16 cellular contexts compared by ENCODE assay signal in genomic region chr7:50504646-50505546, GRCh38. TPM values are rescaled to one million over a fixed set of nuclear protein-coding genes. Genes with fewer than 3 reads are reported as not detected.
A peak's percentile ranks its signal among the peaks of the same experiment; 100 is the strongest.
DNase-seq lines count a peak whose midpoint lies in the region; ATAC-seq, FAIRE-seq and TF ChIP-seq lines count a peak whose summit lies in the region.
"Had no signal": no experiment of that assay in that cellular context is flagged by ENCODE, and none has a peak within 500 bp of the region (broad histone marks: within the 10 kb centered on the region; RNA-seq: fewer than 3 reads in every experiment).

No MANE protein-coding gene starts in this region.

- H3K4me2 ChIP-seq in K562 (ENCODE audit: insufficient read depth, low read length) = no peak overlapping the region

- H3K4me1 ChIP-seq in K562 (replicated peaks in 1 of 2; ENCODE audit: control insufficient read depth in 2 of 2, insufficient read depth in 2 of 2, low read length in 2 of 2) = peaks cover 0 to 6% of the 10 kb centered on the region in 2 experiments; a peak in 2 of 5 replicates
- H3K4me1 ChIP-seq in gastrocnemius medialis = peaks cover 73 to 77% of the 10 kb centered on the region in 2 donors
- H3K4me1 ChIP-seq: SJSA1 had no signal

- TF ChIP-seq POLR2A in K562 (conservative IDR thresholded peaks at IDR 0.05) = no peak
- peak in 1 of 2 donors; percentile 54 for TF ChIP-seq POLR2A in gastrocnemius medialis (IDR thresholded peaks at IDR 0.05)

- DNase-seq in K562 (ENCODE audit: extremely low read depth in 1 of 4, low spot score in 3 of 4) (no peak), iris pigment epithelial cell (ENCODE audit: low read depth) (peak; percentile 56), gastrocnemius medialis (peak; percentile 69 to 87), cerebellum (ENCODE audit: low spot score) (no peak), GM19240 (ENCODE audit: insufficient read length, low spot score) (no peak)
- DNase-seq in activated CD4-positive, alpha-beta T cell treated with anti-CD3 and anti-CD28 coated beads, Interleukin-2, amount 10 ng/mL, durations not matched to agents 24 days and 14 days = no peak
- DNase-seq: ACHN; CD8-positive, alpha-beta memory T cell; NCI-H1436; NCI-H2081; NCI-H524 had no signal

- no peak overlapping the region for H3K27ac Mint-ChIP-seq in activated CD4-positive, alpha-beta T cell treated with anti-CD3 and anti-CD28 coated beads, Interleukin-2, amount 10 ng/mL, durations not matched to agents 24 days and 14 days
- H3K27ac Mint-ChIP-seq: CD8-positive, alpha-beta memory T cell had no signal

- no peaks in the 10 kb centered on the region for H3K9me3 ChIP-seq in KOPT-K1 (ENCODE audit: insufficient read depth, low read length, poor library complexity, severe bottlenecking)
- no peaks in the 10 kb centered on the region for H3K9me3 ChIP-seq in K562 (replicated peaks; ENCODE audit: control insufficient read depth, insufficient read depth, low read depth, low read length)
- H3K9me3 ChIP-seq in gastrocnemius medialis = no peaks in the 10 kb centered on the region
- H3K9me3 ChIP-seq: BE2C, SJSA1 had no signal

- intact Hi-C loops in K562 (cut with micrococcal nuclease) = no loop called here
- intact Hi-C loops in gastrocnemius medialis (cut with DNase I; ENCODE audit: low total_unique reads) = loop anchor here (2.0 to 10.0 kb wide), 5 partner anchors 30 to 810 kb away; partner anchors contain the start of gene COBL
- intact Hi-C loops in activated CD4-positive, alpha-beta T cell treated with anti-CD3 and anti-CD28 coated beads, Interleukin-2, amount 10 ng/mL, durations not matched to agents 24 days and 14 days (cut with micrococcal nuclease) = no loop called here

- in situ Hi-C loops in K562 (cut with MboI) (no loop called here), gastrocnemius medialis (cut with MboI; ENCODE audit: low sequenced_read_pairs in 4 of 4) (loop anchor here in 2 of 4 donors (5.0 to 10.0 kb wide), 2 partner anchors 150 to 162 kb away; no protein-coding TSS in a partner anchor)

- no peaks in the 10 kb centered on the region for H3K36me3 ChIP-seq in KOPT-K1 (ENCODE audit: insufficient read depth, low read length)
- no peaks in the 10 kb centered on the region for H3K36me3 ChIP-seq in K562 (ENCODE audit: control insufficient read depth, insufficient read depth, low read length)
- H3K36me3 ChIP-seq in gastrocnemius medialis = no peaks in the 10 kb centered on the region
- H3K36me3 ChIP-seq: SJSA1 had no signal

- no peaks in the 10 kb centered on the region for H3K79me2 ChIP-seq in K562 (ENCODE audit: control insufficient read depth, insufficient read depth, low read length)

- H3K27ac ChIP-seq in KOPT-K1 (ENCODE audit: low read depth, low read length, poor library complexity, severe bottlenecking) (peak overlapping the region; percentile 50), K562 (ENCODE audit: extremely low read depth, low read depth, low read length) (no peak overlapping the region), gastrocnemius medialis (peak overlapping the region; percentile 90 to 99 (median 97))
- H3K27ac ChIP-seq: SJSA1 had no signal

- no peaks in the 10 kb centered on the region for H3K36me3 Mint-ChIP-seq in activated CD4-positive, alpha-beta T cell treated with anti-CD3 and anti-CD28 coated beads, Interleukin-2, amount 10 ng/mL, durations not matched to agents 24 days and 14 days (ENCODE audit: low read depth)

- H3K27me3 Mint-ChIP-seq in activated CD4-positive, alpha-beta T cell treated with anti-CD3 and anti-CD28 coated beads, Interleukin-2, amount 10 ng/mL, durations not matched to agents 24 days and 14 days = peaks cover 7% of the 10 kb centered on the region

- H4K20me1 ChIP-seq in K562 (replicated peaks; ENCODE audit: control insufficient read depth, insufficient read depth, low read length) = no peaks in the 10 kb centered on the region

- CTCF ChIA-PET in K562 (lab: Yijun Ruan, JAX; ENCODE audit: low intra/inter-chr PET ratio) = no interaction called here

- H3K9ac ChIP-seq in K562 (ENCODE audit: insufficient read depth in 1 of 2, low read depth in 2 of 2, low read length in 2 of 2) = no peak overlapping the region

- no peaks in the 10 kb centered on the region for H3K4me1 Mint-ChIP-seq in activated CD4-positive, alpha-beta T cell treated with anti-CD3 and anti-CD28 coated beads, Interleukin-2, amount 10 ng/mL, durations not matched to agents 24 days and 14 days
- H3K4me1 Mint-ChIP-seq: CD8-positive, alpha-beta memory T cell had no signal

- H3K9me3 Mint-ChIP-seq in activated CD4-positive, alpha-beta T cell treated with anti-CD3 and anti-CD28 coated beads, Interleukin-2, amount 10 ng/mL, durations not matched to agents 24 days and 14 days = no peaks in the 10 kb centered on the region
- H3K9me3 Mint-ChIP-seq: CD8-positive, alpha-beta memory T cell had no signal

- no peak for TF ChIP-seq EP300 in K562 (IDR thresholded peaks at IDR 0.05; ENCODE audit: low read length)

- H3K4me3 Mint-ChIP-seq in activated CD4-positive, alpha-beta T cell treated with anti-CD3 and anti-CD28 coated beads, Interleukin-2, amount 10 ng/mL, durations not matched to agents 24 days and 14 days = no peak overlapping the region
- H3K4me3 Mint-ChIP-seq: CD8-positive, alpha-beta memory T cell had no signal

- no peak overlapping the region for H3K4me3 ChIP-seq in K562
- no peak overlapping the region for H3K4me3 ChIP-seq in gastrocnemius medialis
- H3K4me3 ChIP-seq: SJSA1 had no signal

- 55% methylated on average over 12 of the region's 12 CpGs for WGBS in K562 (ENCODE audit: insufficient coverage, low coverage, missing lambda C conversion rate)

- no peak for TF ChIP-seq RAD21 in K562 (CRISPR knock-in tag; conservative IDR thresholded peaks at IDR 0.05 in 1 of 2, IDR thresholded peaks at IDR 0.05 in 1 of 2)

- no peak for FAIRE-seq in K562 (lab: Jason Lieb, UNC)
- FAIRE-seq: H54 had no signal

- POLR2A ChIA-PET in K562 (lab: Yijun Ruan, JAX) = no interaction called here

- BruUV-seq in K562 (replicated peaks; lab: Mats Ljungman, UMichigan) = no TSS peak

- TF ChIP-seq CTCF in K562 (IDR thresholded peaks at IDR 0.05 in 2 of 3, conservative IDR thresholded peaks at IDR 0.05 in 1 of 3; ENCODE audit: insufficient read depth in 2 of 3, low read depth in 1 of 3, low read length in 3 of 3) (no peak), gastrocnemius medialis (IDR thresholded peaks at IDR 0.05 in 4 of 5, conservative IDR thresholded peaks at IDR 0.05 in 1 of 5) (no peak)

- no peak for ATAC-seq in K562
- peak; percentile 42 to 66 for ATAC-seq in gastrocnemius medialis
- no peak for ATAC-seq in HG02759 (IDR thresholded peaks at IDR 0.05; ENCODE audit: unreplicated experiment)

- 0 out of 5 replicates have a peak, but pooled peaks cover 0 to 9% of the 10 kb centered on the region in 2 experiments for H3K27me3 ChIP-seq in K562 (ENCODE audit: control insufficient read depth in 2 of 2, insufficient read depth in 2 of 2, low read length in 2 of 2)
- H3K27me3 ChIP-seq in gastrocnemius medialis = no peaks in the 10 kb centered on the region
- H3K27me3 ChIP-seq: BE2C had no signal

- H3K9me1 ChIP-seq in K562 (ENCODE audit: control insufficient read depth, insufficient read depth, low read length) = no peaks in the 10 kb centered on the region

- H2AFZ ChIP-seq in K562 (ENCODE audit: low read depth, low read length) = 0 out of 2 replicates have a peak overlapping the region, but pooled peaks have one; percentile 7

TF ChIP-seq in K562, 482 proteins besides CTCF, POLR2A, EP300 and RAD21:
- peak; percentile 25 for TF ChIP-seq MEIS2 (IDR thresholded peaks at IDR 0.05; ENCODE audit: partially characterized antibody)
- no peak for TF ChIP-seq SLC30A9 (CRISPR knock-in tag; IDR thresholded peaks at IDR 0.05)

RNA-seq across cellular contexts. Expression of gene FIGNL1, which starts 54.7 kb away (rescaled TPM):
- total RNA-seq in K562 (2011; cell fraction: chromatin; rRNA removed; ENCODE audit: low replicate concordance) = 11.5 and 48.7 TPM in 2 replicates
- 9.8 and 12.1 TPM in 2 replicates for total RNA-seq in K562 (2011; cell fraction: nucleolus; rRNA removed)
- 19.5 TPM in 2 replicates for total RNA-seq in K562 (2011; cell fraction: nucleoplasm; rRNA removed)
- total RNA-seq in K562 (2014; rRNA removed) = 21.6 and 24.1 TPM in 2 replicates
- 42.4 and 48.3 TPM in 2 replicates for total RNA-seq in K562 (2014; rRNA removed; fragmentation: Illumina TruSeq; extraction: Trizol)
- 42.4 and 46.7 TPM in 2 replicates for total RNA-seq in K562 (2015; rRNA removed; fragmentation: Illumina TruSeq; extraction: Trizol)
- total RNA-seq in K562 (2021) = 25.8 and 28.3 TPM in 2 replicates
- 37.6 and 48.3 TPM in 2 replicates for polyA plus RNA-seq in K562 (2011; rRNA removed)
- 16.0 and 25.1 TPM in 2 replicates for polyA plus RNA-seq in K562 (2011; cell fraction: cytosol; rRNA removed)
- 28.2 and 31.2 TPM in 2 replicates for polyA plus RNA-seq in K562 (2011; cell fraction: nucleus; rRNA removed)
- 21.0 and 22.9 TPM in 2 replicates for polyA plus RNA-seq in K562 (2012)
- 28.5 and 30.7 TPM in 2 replicates for polyA plus RNA-seq in K562 (2014; fragmentation: Illumina TruSeq; extraction: Trizol)
- 10 to 100 TPM; 15.5 to 22.7 TPM for polyA plus RNA-seq in K562 (2014; fragmentation: Nextera tagmentation; extraction: Ambion mirVana)
- 27.6 and 29.4 TPM in 2 replicates for polyA plus RNA-seq in K562 (2014; rRNA removed)
- 48.9 and 55.0 TPM in 2 replicates for polyA minus RNA-seq in K562 (2011; rRNA and poly(A)+ RNA removed)
- 14.7 and 21.5 TPM in 2 replicates for polyA minus RNA-seq in K562 (2011; cell fraction: cytosol; rRNA and poly(A)+ RNA removed)
- polyA minus RNA-seq in K562 (2011; cell fraction: nucleus; rRNA and poly(A)+ RNA removed) = 18.3 and 29.4 TPM in 2 replicates
- total RNA-seq in gastrocnemius medialis = 1 to 10 TPM; 2.3 to 9.2 (median 6.2) TPM
- total RNA-seq in activated CD4-positive, alpha-beta T cell treated with anti-CD3 and anti-CD28 coated beads, Interleukin-2, amount 10 ng/mL, durations not matched to agents 24 days and 14 days = 44.7 and 47.4 TPM in 2 replicates
- 33.7 TPM for total RNA-seq in cerebellum

Comparison
In these comparisons a context has a peak if more than half of its experiments do, and no peak if none do; other contexts are left out.
1. ATAC-seq: peak in gastrocnemius medialis (2 of 2); none in K562 (single experiment) and HG02759 (single experiment).
2. DNase-seq: peak in iris pigment epithelial cell (single experiment) and gastrocnemius medialis (2 of 2); none in K562 (0 of 4), activated CD4-positive, alpha-beta T cell treated with anti-CD3 and anti-CD28 coated beads, Interleukin-2, amount 10 ng/mL, durations not matched to agents 24 days and 14 days (single experiment), cerebellum (single experiment) and GM19240 (single experiment).